ENCODE assay signal across 19 cellular contexts in genomic region chr19:44618640-44619357, GRCh38. TPM values are rescaled to one million over a fixed set of nuclear protein-coding genes. Genes with fewer than 3 reads are reported as not detected.
DNase-seq lines count a peak whose midpoint lies in the region; ATAC-seq, FAIRE-seq and TF ChIP-seq lines count a peak whose summit lies in the region.
"Had no signal": no experiment of that assay in that cellular context is flagged by ENCODE, and none has a peak within 500 bp of the region (broad histone marks: within the 10 kb centered on the region; RNA-seq: fewer than 3 reads in every experiment).

No MANE protein-coding gene starts in this region.

- TF ChIP-seq RAD21 in HepG2 (CRISPR knock-in tag; IDR thresholded peaks at IDR 0.05), result no peak

- no peaks in the 10 kb centered on the region for H3K9me3 Mint-ChIP-seq in WTC11
- H3K9me3 Mint-ChIP-seq: CD4-positive, CD25-positive, alpha-beta regulatory T cell had no signal

- H2AFZ ChIP-seq in HepG2 (ENCODE audit: low read length), result no peak overlapping the region

- no peaks in the 10 kb centered on the region; a peak in 1 of 5 replicates for H3K27me3 ChIP-seq in HepG2 (ENCODE audit: control insufficient read depth in 1 of 2, insufficient read depth in 2 of 2, low read length in 2 of 2)
- no peaks in the 10 kb centered on the region for H3K27me3 ChIP-seq in ovary
- H3K27me3 ChIP-seq: BLaER1 treated with 17β-estradiol and CSF1 and Interleukin-3, amounts not matched to agents 10 nM and 100 nM had no signal

- H3K27me3 Mint-ChIP-seq in WTC11 (ENCODE audit: low read depth), result no peaks in the 10 kb centered on the region; the same call in 1 of the 2 replicates
- H3K27me3 Mint-ChIP-seq: CD4-positive, CD25-positive, alpha-beta regulatory T cell had no signal

- H3K36me3 ChIP-seq in HepG2 (replicated peaks in 1 of 2; ENCODE audit: control insufficient read depth in 1 of 2, insufficient read depth in 2 of 2, low read length in 2 of 2) (peaks cover 2 to 4% of the 10 kb centered on the region in 2 experiments; a peak in 3 of 5 replicates), ovary (no peaks in the 10 kb centered on the region)
- H3K36me3 ChIP-seq: BLaER1 treated with 17β-estradiol and CSF1 and Interleukin-3, amounts not matched to agents 10 nM and 100 nM; HAP-1 had no signal

- DNase-seq in NCI-H2171 treated with DMSO at 0.1 percent for 48 hours (lab: John Stamatoyannopoulos, UW), result peak; percentile 1
- no peak for DNase-seq in NCI-H2171 (lab: John Stamatoyannopoulos, UW)
- no peak for DNase-seq in WTC11 (ENCODE audit: low spot score)
- no peak for DNase-seq in HepG2 (ENCODE audit: low spot score)
- no peak for DNase-seq in ovary
- DNase-seq in HK-2 (ENCODE audit: unreplicated experiment), result no peak
- no peak for DNase-seq in NCI-H128 (lab: John Stamatoyannopoulos, UW; ENCODE audit: unreplicated experiment)
- DNase-seq: AML-193; Calu3; CD4-positive, CD25-positive, alpha-beta regulatory T cell; DMS79 had no signal

- TF ChIP-seq EP300 in HepG2 (IDR thresholded peaks at IDR 0.05; ENCODE audit: low read depth in 2 of 2, low read length in 2 of 2) (no peak), HepG2 (CRISPR knock-in tag; IDR thresholded peaks at IDR 0.05; ENCODE audit: borderline replicate concordance) (no peak), ovary (IDR thresholded peaks at IDR 0.05) (no peak)

- POLR2A ChIA-PET in WTC11 (lab: Charles Lee), result no interaction called here
- POLR2A ChIA-PET in HepG2 (lab: Yijun Ruan, JAX), result interaction anchor here (0.6 to 1.2 kb wide), 4 partner anchors 8 to 287 kb away, joined by 3 to 4 read pairs (median 4); partner anchors contain the start of gene PVR

- H3K79me2 ChIP-seq in HepG2 (ENCODE audit: insufficient read depth, low read length), result peaks cover 7% of the 10 kb centered on the region

- TF ChIP-seq CTCF in WTC11 (IDR thresholded peaks at IDR 0.05) (no peak), HepG2 (CRISPR knock-in tag; IDR thresholded peaks at IDR 0.05) (no peak), ovary (IDR thresholded peaks at IDR 0.05) (no peak)

- no peak overlapping the region for H3K9ac ChIP-seq in HepG2 (ENCODE audit: insufficient read depth, low read depth, low read length)
- H3K9ac ChIP-seq: BLaER1 treated with 17β-estradiol and CSF1 and Interleukin-3, amounts not matched to agents 10 nM and 100 nM; KMS-11 had no signal

- no peak overlapping the region for H3K4me3 Mint-ChIP-seq in WTC11
- H3K4me3 Mint-ChIP-seq: CD4-positive, CD25-positive, alpha-beta regulatory T cell had no signal

- H3K4me3 ChIP-seq in HepG2 (replicated peaks in 1 of 3; ENCODE audit: insufficient read depth in 1 of 3, low read depth in 2 of 3, low read length in 3 of 3) (no peak overlapping the region), ovary (no peak overlapping the region)
- H3K4me3 ChIP-seq: BLaER1 treated with 17β-estradiol and CSF1 and Interleukin-3, amounts not matched to agents 10 nM and 100 nM; HAP-1 had no signal

- no peaks in the 10 kb centered on the region for H3K9me3 ChIP-seq in HepG2 (ENCODE audit: low read length)
- H3K9me3 ChIP-seq in ovary, result no peaks in the 10 kb centered on the region
- H3K9me3 ChIP-seq: BLaER1 treated with 17β-estradiol and CSF1 and Interleukin-3, amounts not matched to agents 10 nM and 100 nM; HAP-1 had no signal

- intact Hi-C loops in HepG2 (cut with micrococcal nuclease; ENCODE audit: unreplicated experiment) (no loop called here), ovary (cut with DNase I) (no loop called here)

- no TSS peak for BruUV-seq in HepG2 (replicated peaks; lab: Mats Ljungman, UMichigan)

- TF ChIP-seq POLR2A in HepG2 (IDR thresholded peaks at IDR 0.05; ENCODE audit: insufficient read depth in 1 of 2, low read depth in 2 of 2, low read length in 2 of 2) (no peak), ovary (IDR thresholded peaks at IDR 0.05) (no peak)

- FAIRE-seq in HepG2 (lab: Jason Lieb, UNC), result no peak
- FAIRE-seq: GM12891, H1 had no signal

- H3K36me3 Mint-ChIP-seq in WTC11, result no peaks in the 10 kb centered on the region
- H3K36me3 Mint-ChIP-seq: CD4-positive, CD25-positive, alpha-beta regulatory T cell had no signal

- no peak for ATAC-seq in WTC11
- no peak for ATAC-seq in HepG2
- ATAC-seq in HG02759 (IDR thresholded peaks at IDR 0.05; ENCODE audit: unreplicated experiment), result no peak

- H3K27ac ChIP-seq in HepG2 (ENCODE audit: extremely low read length, insufficient read depth, low read length), result no peak overlapping the region
- H3K27ac ChIP-seq in ovary, result no peak overlapping the region
- H3K27ac ChIP-seq: 22Rv1; BLaER1 treated with 17β-estradiol and CSF1 and Interleukin-3, amounts not matched to agents 10 nM and 100 nM; KMS-11 had no signal

- 90% methylated on average over 7 of the region's 7 CpGs for WGBS in HepG2 (ENCODE audit: low lambda C conversion rate)
- 75 to 80% (median 79%) methylated on average over 7 of the region's 7 CpGs for WGBS in ovary, 3 donors

- in situ Hi-C loops in HepG2 (cut with HindIII; ENCODE audit: extremely low pct_ligation_motif_present, low pct_unique_long_range_greater_than_20kb), result no loop called here

- CTCF ChIA-PET in WTC11 (lab: Charles Lee), result interaction anchor here (0.7 kb wide), 1 partner anchor 38 kb away, joined by 4 read pairs; no protein-coding TSS in a partner anchor
- CTCF ChIA-PET in HepG2 (lab: Yijun Ruan, JAX; ENCODE audit: low intra/inter-chr PET ratio, low total read pairs), result no interaction called here

- H3K4me1 Mint-ChIP-seq in WTC11, result peaks cover 5% of the 10 kb centered on the region
- H3K4me1 Mint-ChIP-seq: CD4-positive, CD25-positive, alpha-beta regulatory T cell had no signal

- H4K20me1 ChIP-seq in HepG2 (ENCODE audit: insufficient read depth, low read length), result no peaks in the 10 kb centered on the region
- H4K20me1 ChIP-seq: BLaER1 treated with 17β-estradiol and CSF1 and Interleukin-3, amounts not matched to agents 10 nM and 100 nM had no signal

- H3K27ac Mint-ChIP-seq in WTC11, result no peak overlapping the region
- H3K27ac Mint-ChIP-seq: CD4-positive, CD25-positive, alpha-beta regulatory T cell had no signal

- H3K4me1 ChIP-seq in HepG2 (ENCODE audit: insufficient read depth, low read length), result peaks cover 70% of the 10 kb centered on the region
- H3K4me1 ChIP-seq in ovary (ENCODE audit: insufficient read depth), result no peaks in the 10 kb centered on the region
- H3K4me1 ChIP-seq: HAP-1 had no signal

- H3K4me2 ChIP-seq in HepG2 (ENCODE audit: low read depth, low read length), result no peak overlapping the region
- H3K4me2 ChIP-seq: BLaER1 treated with 17β-estradiol and CSF1 and Interleukin-3, amounts not matched to agents 10 nM and 100 nM; KMS-11 had no signal

RNA-seq across cellular contexts. Expression of gene IGSF23, which starts 5.4 kb away (rescaled TPM):
- total RNA-seq in WTC11 (2021) (not detected in 3 replicates), HepG2 (2016; rRNA removed; fragmentation: Illumina TruSeq; extraction: Trizol) (2.3 and 3.4 TPM in 2 replicates), ovary (under 1 TPM in 1 of 7 donors, not detected in 6; 0.57 TPM)
- 2.7 and 3.5 TPM in 2 replicates for total RNA-seq in HepG2 (2016; cell fraction: cytosol; rRNA removed; fragmentation: Illumina TruSeq; extraction: Trizol; ENCODE audit: low read depth)
- total RNA-seq in HepG2 (2016; cell fraction: insoluble cytoplasmic fraction; rRNA removed; fragmentation: Illumina TruSeq; extraction: Trizol), result 2.3 and 3.6 TPM in 2 replicates
- 3.3 and 4.5 TPM in 2 replicates for total RNA-seq in HepG2 (2016; cell fraction: membrane; rRNA removed; fragmentation: Illumina TruSeq; extraction: Trizol)
- total RNA-seq in HepG2 (2016; cell fraction: nucleus; rRNA removed; fragmentation: Illumina TruSeq; extraction: Trizol), result 2.9 and 3.3 TPM in 2 replicates
- polyA plus RNA-seq in HepG2 (2011; rRNA removed) (8.8 and 13.2 TPM in 2 replicates), ovary (not detected)
- polyA plus RNA-seq in HepG2 (2011; cell fraction: cytosol; rRNA removed), result 4.8 and 4.9 TPM in 2 replicates
- polyA plus RNA-seq in HepG2 (2011; cell fraction: nucleus; rRNA removed), result 2.1 and 7.8 TPM in 2 replicates
- 6.8 and 14.5 TPM in 2 replicates for polyA plus RNA-seq in HepG2 (2012)
- polyA plus RNA-seq in HepG2 (2016; cell fraction: cytosol; fragmentation: Illumina TruSeq; extraction: Trizol; ENCODE audit: low read depth), result 2.5 and 3.3 TPM in 2 replicates
- 1.6 and 3.8 TPM in 2 replicates for polyA plus RNA-seq in HepG2 (2016; cell fraction: insoluble cytoplasmic fraction; fragmentation: Illumina TruSeq; extraction: Trizol; ENCODE audit: low read depth)
- polyA plus RNA-seq in HepG2 (2016; cell fraction: membrane; fragmentation: Illumina TruSeq; extraction: Trizol; ENCODE audit: low read depth), result 3.3 and 3.9 TPM in 2 replicates
- 2.7 and 4.2 TPM in 2 replicates for polyA plus RNA-seq in HepG2 (2016; cell fraction: nucleus; fragmentation: Illumina TruSeq; extraction: Trizol; ENCODE audit: insufficient read depth, low read depth)
- 23.1 TPM in 1 of 2 replicates, not detected in the other for polyA minus RNA-seq in HepG2 (2011; rRNA and poly(A)+ RNA removed; ENCODE audit: low replicate concordance)
- polyA minus RNA-seq in HepG2 (2011; cell fraction: cytosol; rRNA and poly(A)+ RNA removed), result 0.99 and 1.8 TPM in 2 replicates
- 3.9 and 9.3 TPM in 2 replicates for polyA minus RNA-seq in HepG2 (2011; cell fraction: nucleus; rRNA and poly(A)+ RNA removed)
- total RNA-seq: Calu3; CD4-positive, CD25-positive, alpha-beta regulatory T cell; G401; H1 had no signal
- polyA plus RNA-seq: CD4-positive, CD25-positive, alpha-beta regulatory T cell; H1 had no signal

RNA-seq across cellular contexts. Expression of gene PVR, which starts 24.9 kb away (rescaled TPM):
- total RNA-seq in WTC11 (2021) (13.7 to 15.9 TPM (median 15.0 TPM) in 3 replicates), HepG2 (2016; rRNA removed; fragmentation: Illumina TruSeq; extraction: Trizol) (18.4 and 43.4 TPM in 2 replicates), ovary (10 to 100 TPM; 18.8 to 26.6 (median 22.5) TPM)
- 5.4 and 5.5 TPM in 2 replicates for total RNA-seq in HepG2 (2016; cell fraction: cytosol; rRNA removed; fragmentation: Illumina TruSeq; extraction: Trizol; ENCODE audit: low read depth)
- 16.1 and 39.6 TPM in 2 replicates for total RNA-seq in HepG2 (2016; cell fraction: insoluble cytoplasmic fraction; rRNA removed; fragmentation: Illumina TruSeq; extraction: Trizol)
- 18.0 and 18.1 TPM in 2 replicates for total RNA-seq in HepG2 (2016; cell fraction: membrane; rRNA removed; fragmentation: Illumina TruSeq; extraction: Trizol)
- total RNA-seq in HepG2 (2016; cell fraction: nucleus; rRNA removed; fragmentation: Illumina TruSeq; extraction: Trizol), result 37.4 and 45.5 TPM in 2 replicates
- polyA plus RNA-seq in HepG2 (2011; rRNA removed) (46.6 and 59.5 TPM in 2 replicates), ovary (10 to 100 TPM; 14.0 to 33.9 TPM)
- 53.0 and 55.6 TPM in 2 replicates for polyA plus RNA-seq in HepG2 (2011; cell fraction: cytosol; rRNA removed)
- polyA plus RNA-seq in HepG2 (2011; cell fraction: nucleus; rRNA removed), result 60.5 and 72.7 TPM in 2 replicates
- 26.0 and 35.8 TPM in 2 replicates for polyA plus RNA-seq in HepG2 (2012)
- 4.1 and 4.5 TPM in 2 replicates for polyA plus RNA-seq in HepG2 (2016; cell fraction: cytosol; fragmentation: Illumina TruSeq; extraction: Trizol; ENCODE audit: low read depth)
- 14.1 and 16.5 TPM in 2 replicates for polyA plus RNA-seq in HepG2 (2016; cell fraction: insoluble cytoplasmic fraction; fragmentation: Illumina TruSeq; extraction: Trizol; ENCODE audit: low read depth)
- 9.4 and 9.9 TPM in 2 replicates for polyA plus RNA-seq in HepG2 (2016; cell fraction: membrane; fragmentation: Illumina TruSeq; extraction: Trizol; ENCODE audit: low read depth)
- polyA plus RNA-seq in HepG2 (2016; cell fraction: nucleus; fragmentation: Illumina TruSeq; extraction: Trizol; ENCODE audit: insufficient read depth, low read depth), result 59.3 and 60.4 TPM in 2 replicates
- 69.1 and 105 TPM in 2 replicates for polyA minus RNA-seq in HepG2 (2011; rRNA and poly(A)+ RNA removed; ENCODE audit: low replicate concordance)
- 34.7 and 43.2 TPM in 2 replicates for polyA minus RNA-seq in HepG2 (2011; cell fraction: cytosol; rRNA and poly(A)+ RNA removed)
- 56.0 and 67.4 TPM in 2 replicates for polyA minus RNA-seq in HepG2 (2011; cell fraction: nucleus; rRNA and poly(A)+ RNA removed)

RNA-seq across cellular contexts. Expression of gene CEACAM19, which starts 52.5 kb away (rescaled TPM):
- 1.9 to 2.9 TPM (median 2.3 TPM) in 3 replicates for total RNA-seq in WTC11 (2021)
- total RNA-seq in HepG2 (2016; rRNA removed; fragmentation: Illumina TruSeq; extraction: Trizol), result 0.66 and 1.3 TPM in 2 replicates
- total RNA-seq in HepG2 (2016; cell fraction: cytosol; rRNA removed; fragmentation: Illumina TruSeq; extraction: Trizol; ENCODE audit: low read depth), result 0.18 and 0.30 TPM in 2 replicates
- total RNA-seq in HepG2 (2016; cell fraction: insoluble cytoplasmic fraction; rRNA removed; fragmentation: Illumina TruSeq; extraction: Trizol), result 0.22 and 1.3 TPM in 2 replicates
- total RNA-seq in HepG2 (2016; cell fraction: membrane; rRNA removed; fragmentation: Illumina TruSeq; extraction: Trizol), result 0.38 and 0.65 TPM in 2 replicates
- 2.7 and 2.8 TPM in 2 replicates for total RNA-seq in HepG2 (2016; cell fraction: nucleus; rRNA removed; fragmentation: Illumina TruSeq; extraction: Trizol)
- polyA plus RNA-seq in HepG2 (2011; rRNA removed), result 4.0 and 6.3 TPM in 2 replicates
- polyA plus RNA-seq in HepG2 (2011; cell fraction: cytosol; rRNA removed), result 1.3 and 1.5 TPM in 2 replicates
- 16.3 and 18.1 TPM in 2 replicates for polyA plus RNA-seq in HepG2 (2011; cell fraction: nucleus; rRNA removed)
- polyA plus RNA-seq in HepG2 (2012), result 4.6 and 6.9 TPM in 2 replicates
- polyA plus RNA-seq in HepG2 (2016; cell fraction: cytosol; fragmentation: Illumina TruSeq; extraction: Trizol; ENCODE audit: low read depth), result 0.32 and 0.38 TPM in 2 replicates
- 0.47 and 0.99 TPM in 2 replicates for polyA plus RNA-seq in HepG2 (2016; cell fraction: insoluble cytoplasmic fraction; fragmentation: Illumina TruSeq; extraction: Trizol; ENCODE audit: low read depth)
- polyA plus RNA-seq in HepG2 (2016; cell fraction: membrane; fragmentation: Illumina TruSeq; extraction: Trizol; ENCODE audit: low read depth), result 0.88 and 0.98 TPM in 2 replicates
- 11.9 and 13.8 TPM in 2 replicates for polyA plus RNA-seq in HepG2 (2016; cell fraction: nucleus; fragmentation: Illumina TruSeq; extraction: Trizol; ENCODE audit: insufficient read depth, low read depth)
- 6.6 and 9.0 TPM in 2 replicates for polyA minus RNA-seq in HepG2 (2011; rRNA and poly(A)+ RNA removed; ENCODE audit: low replicate concordance)
- polyA minus RNA-seq in HepG2 (2011; cell fraction: cytosol; rRNA and poly(A)+ RNA removed), result 0.59 and 0.88 TPM in 2 replicates
- 11.7 and 11.8 TPM in 2 replicates for polyA minus RNA-seq in HepG2 (2011; cell fraction: nucleus; rRNA and poly(A)+ RNA removed)
- 10 to 100 TPM in 1 of 7 donors, 1 to 10 TPM in 6; 2.6 to 10.0 (median 5.4) TPM for total RNA-seq in ovary
- polyA plus RNA-seq in ovary, result 1 to 10 TPM; 2.2 to 5.1 TPM
- total RNA-seq: CD4-positive, CD25-positive, alpha-beta regulatory T cell had no signal
- polyA plus RNA-seq: CD4-positive, CD25-positive, alpha-beta regulatory T cell had no signal
